Comparison of ENCODE assay signal across 20 cellular contexts in genomic region chrX:77937291-77937690, GRCh38. TPM values are rescaled to one million over a fixed set of nuclear protein-coding genes. Genes with fewer than 3 reads are reported as not detected.
DNase-seq lines count a peak whose midpoint lies in the region; ATAC-seq, FAIRE-seq and TF ChIP-seq lines count a peak whose summit lies in the region.
"Had no signal": no experiment of that assay in that cellular context is flagged by ENCODE, and none has a peak within 500 bp of the region (broad histone marks: within the 10 kb centered on the region; RNA-seq: fewer than 3 reads in every experiment).

No MANE protein-coding gene starts in this region.

- H3K4ac ChIP-seq in IMR-90 (ENCODE audit: low read depth, low read length) = no peak overlapping the region

- peak; percentile 98 for FAIRE-seq in A549 (lab: Jason Lieb, UNC)
- FAIRE-seq: endometrium, HepG2 had no signal

- H3K4me1 ChIP-seq in A549 (peaks cover 41% of the 10 kb centered on the region), IMR-90 (ENCODE audit: control insufficient read depth, insufficient read depth, low read length) (no peaks in the 10 kb centered on the region; the same call in 1 of the 2 replicates)
- H3K4me1 ChIP-seq: neural progenitor cell had no signal

- intact Hi-C loops in IMR-90 (cut with micrococcal nuclease) (no loop called here), lower leg skin (cut with DNase I; ENCODE audit: low total_unique reads) (no loop called here)

- TF ChIP-seq POLR2A in A549 (IDR thresholded peaks at IDR 0.05; ENCODE audit: low read length) = no peak
- no peak for TF ChIP-seq POLR2A in IMR-90 (IDR thresholded peaks at IDR 0.05; ENCODE audit: low read depth, low read length)
- TF ChIP-seq POLR2A in lower leg skin (IDR thresholded peaks at IDR 0.05) = no peak

- H3K4me2 ChIP-seq in A549 = peak overlapping the region; percentile 93
- peak overlapping the region; percentile 33; the same call in 1 of the 2 replicates for H3K4me2 ChIP-seq in IMR-90 (ENCODE audit: low read depth, low read length)
- H3K4me2 ChIP-seq: neural progenitor cell had no signal

- no peak overlapping the region for H3K14ac ChIP-seq in IMR-90 (replicated peaks; ENCODE audit: low read depth, low read length)

- no peak overlapping the region for H3K9ac ChIP-seq in IMR-90 (ENCODE audit: low read depth, low read length)
- H3K9ac ChIP-seq: neural progenitor cell had no signal

- peak; percentile 83 to 91 for ATAC-seq in A549
- ATAC-seq in IMR-90 (ENCODE audit: low read depth) = peak; percentile 14; the same call in 1 of the 2 replicates
- ATAC-seq: HepG2, right cardiac atrium had no signal

- H4K5ac ChIP-seq in IMR-90 (ENCODE audit: low read depth, low read length) = no peak overlapping the region

- POLR2A ChIA-PET in A549 (lab: Yijun Ruan, JAX) = no interaction called here
- POLR2A ChIA-PET in IMR-90 (lab: Charles Lee; ENCODE audit: unreplicated experiment) = no interaction called here

- H2AK9ac ChIP-seq in IMR-90 (replicated peaks; ENCODE audit: low read depth, low read length, poor library complexity) = no peak overlapping the region

- no peak for TF ChIP-seq EP300 in A549 (IDR thresholded peaks at IDR 0.05)

- H2AK5ac ChIP-seq in IMR-90 (ENCODE audit: low read depth, low read length) = no peak overlapping the region

- no peak overlapping the region; a peak in 1 of 4 replicates for H4K8ac ChIP-seq in IMR-90 (ENCODE audit: low read depth in 2 of 2, low read length in 2 of 2)

- BruUV-seq in IMR-90 (replicated peaks; lab: Mats Ljungman, UMichigan) = no TSS peak

- H2BK15ac ChIP-seq in IMR-90 (ENCODE audit: low read depth, low read length) = no peak overlapping the region; the same call in 2 of the 3 replicates

- H3K56ac ChIP-seq in IMR-90 (ENCODE audit: extremely low read depth, insufficient read depth, low read length) = no peak overlapping the region

- no peaks in the 10 kb centered on the region for H3K36me3 ChIP-seq in IMR-90 (ENCODE audit: control insufficient read depth, insufficient read depth, low read length)
- H3K36me3 ChIP-seq: neural progenitor cell had no signal

- no peak overlapping the region for H2BK120ac ChIP-seq in IMR-90 (ENCODE audit: low read depth, low read length)

- CTCF ChIA-PET in A549 (lab: Yijun Ruan, JAX) (no interaction called here), IMR-90 (lab: Yijun Ruan, JAX) (no interaction called here)

- H3K23ac ChIP-seq in IMR-90 (ENCODE audit: low read depth, low read length) = no peak overlapping the region

- H3K4me3 ChIP-seq in A549 (no peak overlapping the region), IMR-90 (ENCODE audit: insufficient read depth, low read depth, low read length) (no peak overlapping the region), astrocyte of the cerebellum (ENCODE audit: low read depth, low read length) (no peak overlapping the region), fibroblast of the aortic adventitia (ENCODE audit: low read depth, low read length) (no peak overlapping the region), lower leg skin (ENCODE audit: low read depth, poor library complexity, severe bottlenecking) (no peak overlapping the region)
- H3K4me3 ChIP-seq: neural progenitor cell had no signal

- WGBS in A549 (ENCODE audit: missing lambda C conversion rate) = 2% methylated on average over 3 of the region's 3 CpGs
- WGBS in IMR-90 (ENCODE audit: extremely low coverage in 2 of 2, insufficient read length in 1 of 2), 2 experiments = no CpG with 5 or more reads among the region's 3 CpGs
- WGBS in lower leg skin, 2 donors = 25 to 43% methylated on average over 3 of the region's 3 CpGs

- no peak overlapping the region for H4K91ac ChIP-seq in IMR-90 (ENCODE audit: insufficient read depth, low read depth, low read length)

- TF ChIP-seq RAD21 in A549 (conservative IDR thresholded peaks at IDR 0.05 in 1 of 2, IDR thresholded peaks at IDR 0.05 in 1 of 2) (no peak), IMR-90 (IDR thresholded peaks at IDR 0.05; ENCODE audit: low read length) (no peak)

- H3K9me3 ChIP-seq in A549 (no peaks in the 10 kb centered on the region), IMR-90 (ENCODE audit: control insufficient read depth, insufficient read depth, low read length) (no peaks in the 10 kb centered on the region)

- peak overlapping the region; percentile 77 for H2BK5ac ChIP-seq in IMR-90 (ENCODE audit: low read depth, low read length, poor library complexity, severe bottlenecking)

- H3K27me3 ChIP-seq in IMR-90 (ENCODE audit: control insufficient read depth, insufficient read depth, low read length) = no peaks in the 10 kb centered on the region
- H3K27me3 ChIP-seq: neural progenitor cell had no signal

- peak overlapping the region; percentile 44; the same call in 1 of the 2 replicates for H3K18ac ChIP-seq in IMR-90 (ENCODE audit: low read depth, low read length)

- peak overlapping the region; percentile 86 to 94 for H3K27ac ChIP-seq in A549
- H3K27ac ChIP-seq in IMR-90 (ENCODE audit: insufficient read depth, low read length) = peak overlapping the region; percentile 42; the same call in 1 of the 2 replicates
- H3K27ac ChIP-seq: neural progenitor cell had no signal

- dilution Hi-C loops in IMR-90 (cut with HindIII; ENCODE audit: low sequenced_read_pairs, unreplicated experiment) = no loop called here

- H3K9me1 ChIP-seq in IMR-90 (ENCODE audit: insufficient read depth, low read length) = no peaks in the 10 kb centered on the region; the same call in 1 of the 2 replicates

- H2BK20ac ChIP-seq in IMR-90 (ENCODE audit: low read depth, low read length) = no peak overlapping the region

- no peak for TF ChIP-seq CTCF in A549 (IDR thresholded peaks at IDR 0.05)
- TF ChIP-seq CTCF in IMR-90 (conservative IDR thresholded peaks at IDR 0.05; ENCODE audit: low read depth, low read length) = no peak
- no peak for TF ChIP-seq CTCF in astrocyte of the cerebellum (IDR thresholded peaks at IDR 0.05; ENCODE audit: low read depth, low read length, missing control alignments)
- no peak for TF ChIP-seq CTCF in fibroblast of the aortic adventitia (IDR thresholded peaks at IDR 0.05; ENCODE audit: insufficient read depth, low read length)
- no peak for TF ChIP-seq CTCF in lower leg skin (IDR thresholded peaks at IDR 0.05)
- no peak for TF ChIP-seq CTCF in GM13976 (IDR thresholded peaks at IDR 0.05; ENCODE audit: borderline replicate concordance, control extremely low read depth, extremely low read depth, insufficient read depth, missing control alignments)

- DNase-seq in A549 (ENCODE audit: low read depth in 1 of 2, low spot score in 1 of 2) = peak in 1 of 2 experiments; percentile 68
- DNase-seq in IMR-90 = peak; percentile 80
- peak; percentile 16 for DNase-seq in astrocyte of the cerebellum (ENCODE audit: low read depth)
- DNase-seq in fibroblast of the aortic adventitia (ENCODE audit: low read depth) = peak; percentile 74
- DNase-seq in NCI-H128 (lab: John Stamatoyannopoulos, UW; ENCODE audit: unreplicated experiment) = no peak
- DNase-seq in lower leg skin (ENCODE audit: low spot score in 2 of 2) = no peak
- DNase-seq in NCI-H146 (lab: John Stamatoyannopoulos, UW) = no peak
- no peak for DNase-seq in GM13976 (ENCODE audit: low spot score)
- DNase-seq: activated B cell treated with CpG ODN at 0.5 μM for 24 hours; central memory CD4-positive, alpha-beta T cell; COR-L47; NCI-H1105; NCI-H446 treated with DMSO at 0.1 percent for 48 hours; right cardiac atrium; stimulated activated CD4-positive, alpha-beta T cell treated with anti-CD3 and anti-CD28 coated beads, Interleukin-4, amount 100 ng/mL, for 24 hours had no signal

- no peaks in the 10 kb centered on the region; a peak in 2 of 4 replicates for H3K79me1 ChIP-seq in IMR-90 (ENCODE audit: low read depth in 1 of 2, low read length in 2 of 2)

- no peak overlapping the region for H2AFZ ChIP-seq in IMR-90 (replicated peaks; ENCODE audit: low read length, poor library complexity)
- H2AFZ ChIP-seq: neural progenitor cell had no signal

- in situ Hi-C loops in IMR-90 (cut with MboI; ENCODE audit: low sequenced_read_pairs) (no loop called here), astrocyte of the cerebellum (cut with HindIII; ENCODE audit: low sequenced_read_pairs) (no loop called here), GM13976 (cut with MboI; ENCODE audit: low sequenced_read_pairs, unreplicated experiment) (no loop called here)

- no peaks in the 10 kb centered on the region for H4K20me1 ChIP-seq in IMR-90 (ENCODE audit: insufficient read depth, low read length)

RNA-seq across cellular contexts. Expression of gene ATP7A, which starts 26.8 kb away (rescaled TPM):
- polyA plus RNA-seq in A549 (2011; rRNA removed) (12.2 and 13.0 TPM in 2 replicates), A549 (2017; fragmentation: RNase III; extraction: RNeasy Plus Mini Kit Qiagen cat#74134 plus additional on column Dnase treatment) (6.0 to 6.8 TPM (median 6.5 TPM) in 3 replicates), IMR-90 (2012; rRNA removed) (2.9 and 4.2 TPM in 2 replicates)
- polyA plus RNA-seq in A549 (2012; cell fraction: cytosol; rRNA removed) = 1.1 and 1.4 TPM in 2 replicates
- polyA plus RNA-seq in A549 (2012; cell fraction: nucleus; rRNA removed) = 1.1 and 1.6 TPM in 2 replicates
- polyA minus RNA-seq in A549 (2011; rRNA and poly(A)+ RNA removed) = 15.8 and 18.4 TPM in 2 replicates
- total RNA-seq in IMR-90 (2012; rRNA removed) (21.1 and 22.4 TPM in 2 replicates), fibroblast of the aortic adventitia (ENCODE audit: low replicate concordance) (10.9 and 20.0 TPM in 2 replicates), lower leg skin (10 to 100 TPM; 20.9 to 37.6 (median 28.5) TPM)
- polyA plus RNA-seq in IMR-90 (2012; cell fraction: cytosol; rRNA removed) = 0.75 and 0.89 TPM in 2 replicates
- polyA plus RNA-seq in IMR-90 (2012; cell fraction: nucleus; rRNA removed; ENCODE audit: low replicate concordance) = 0.41 and 3.3 TPM in 2 replicates

RNA-seq across cellular contexts. Expression of gene PGAM4, which starts 32.1 kb away (rescaled TPM):
- polyA plus RNA-seq in A549 (2011; rRNA removed) (0.22 TPM in 1 of 2 replicates, not detected in the other), A549 (2017; fragmentation: RNase III; extraction: RNeasy Plus Mini Kit Qiagen cat#74134 plus additional on column Dnase treatment) (0.17 TPM in 1 of 3 replicates, not detected in the others), IMR-90 (2012; rRNA removed) (0.46 TPM in 1 of 2 replicates, not detected in the other)
- polyA plus RNA-seq in A549 (2012; cell fraction: cytosol; rRNA removed) = not detected in 2 replicates
- polyA plus RNA-seq in A549 (2012; cell fraction: nucleus; rRNA removed) = not detected in 2 replicates
- polyA minus RNA-seq in A549 (2011; rRNA and poly(A)+ RNA removed) = not detected in 2 replicates
- total RNA-seq in IMR-90 (2012; rRNA removed) (0.72 TPM in 1 of 2 replicates, not detected in the other), fibroblast of the aortic adventitia (ENCODE audit: low replicate concordance) (not detected in 2 replicates), lower leg skin (not detected)
- polyA plus RNA-seq in IMR-90 (2012; cell fraction: cytosol; rRNA removed) = not detected in 2 replicates
- polyA plus RNA-seq in IMR-90 (2012; cell fraction: nucleus; rRNA removed; ENCODE audit: low replicate concordance) = not detected in 2 replicates
- total RNA-seq: activated B cell treated with CpG ODN at 0.5 μM for 24 hours, OCI-LY7, ureter had no signal
- polyA plus RNA-seq: right cardiac atrium had no signal

RNA-seq across cellular contexts. Expression of gene COX7B, which starts 38.0 kb away (rescaled TPM):
- polyA plus RNA-seq in A549 (2011; rRNA removed) = 1,133 and 1,475 TPM in 2 replicates
- 1,343 and 1,622 TPM in 2 replicates for polyA plus RNA-seq in A549 (2012; cell fraction: cytosol; rRNA removed)
- 430 and 649 TPM in 2 replicates for polyA plus RNA-seq in A549 (2012; cell fraction: nucleus; rRNA removed)
- polyA plus RNA-seq in A549 (2017; fragmentation: RNase III; extraction: RNeasy Plus Mini Kit Qiagen cat#74134 plus additional on column Dnase treatment) = 792 to 839 TPM (median 813 TPM) in 3 replicates
- polyA minus RNA-seq in A549 (2011; rRNA and poly(A)+ RNA removed) = 91.8 and 115 TPM in 2 replicates
- 330 and 336 TPM in 2 replicates for total RNA-seq in IMR-90 (2012; rRNA removed)
- polyA plus RNA-seq in IMR-90 (2012; rRNA removed) = 768 and 912 TPM in 2 replicates
- polyA plus RNA-seq in IMR-90 (2012; cell fraction: cytosol; rRNA removed) = 277 and 421 TPM in 2 replicates
- 49.7 and 337 TPM in 2 replicates for polyA plus RNA-seq in IMR-90 (2012; cell fraction: nucleus; rRNA removed; ENCODE audit: low replicate concordance)
- total RNA-seq in fibroblast of the aortic adventitia (ENCODE audit: low replicate concordance) = 211 and 396 TPM in 2 replicates
- total RNA-seq in lower leg skin = 100 to 1,000 TPM; 199 to 282 (median 248) TPM

RNA-seq across cellular contexts. Expression of gene MAGT1, which starts 42.1 kb away (rescaled TPM):
- polyA plus RNA-seq in A549 (2011; rRNA removed) (81.6 and 86.4 TPM in 2 replicates), A549 (2017; fragmentation: RNase III; extraction: RNeasy Plus Mini Kit Qiagen cat#74134 plus additional on column Dnase treatment) (39.5 to 44.7 TPM (median 44.3 TPM) in 3 replicates), IMR-90 (2012; rRNA removed) (25.3 and 27.3 TPM in 2 replicates)
- polyA plus RNA-seq in A549 (2012; cell fraction: cytosol; rRNA removed) = 17.2 and 17.9 TPM in 2 replicates
- polyA plus RNA-seq in A549 (2012; cell fraction: nucleus; rRNA removed) = 10.0 and 17.2 TPM in 2 replicates
- 64.6 and 82.8 TPM in 2 replicates for polyA minus RNA-seq in A549 (2011; rRNA and poly(A)+ RNA removed)
- total RNA-seq in IMR-90 (2012; rRNA removed) (74.7 and 82.8 TPM in 2 replicates), fibroblast of the aortic adventitia (ENCODE audit: low replicate concordance) (70.6 and 119 TPM in 2 replicates), lower leg skin (10 to 100 TPM; 20.5 to 52.8 (median 34.4) TPM)
- polyA plus RNA-seq in IMR-90 (2012; cell fraction: cytosol; rRNA removed) = 23.9 and 58.3 TPM in 2 replicates
- polyA plus RNA-seq in IMR-90 (2012; cell fraction: nucleus; rRNA removed; ENCODE audit: low replicate concordance) = 6.3 and 14.3 TPM in 2 replicates

Comparison
In these comparisons a context has a peak if more than half of its experiments do, and no peak if none do; other contexts are left out.
1. DNase-seq: peak in IMR-90 (single experiment), astrocyte of the cerebellum (single experiment) and fibroblast of the aortic adventitia (single experiment); none in NCI-H128 (single experiment), lower leg skin (0 of 2), NCI-H146 (single experiment) and GM13976 (single experiment).